16 cellular contexts compared by ENCODE assay signal in genomic region chr5:77846422-77847128, GRCh38.
A peak's percentile ranks its signal among the peaks of the same experiment; 100 is the strongest.
DNase-seq lines count a peak whose midpoint lies in the region; ATAC-seq, FAIRE-seq and TF ChIP-seq lines count a peak whose summit lies in the region.
"Had no signal": no experiment of that assay in that cellular context is flagged by ENCODE, and none has a peak within 500 bp of the region (broad histone marks: within the 10 kb centered on the region; RNA-seq: fewer than 3 reads in every experiment).

No MANE protein-coding gene starts in this region.

- H3K56ac ChIP-seq in H1 (replicated peaks; ENCODE audit: insufficient read length, low read depth, low read length): no peak overlapping the region

- intact Hi-C loops in HepG2 (cut with micrococcal nuclease; ENCODE audit: unreplicated experiment): no loop called here
- intact Hi-C loops in right lobe of liver (cut with DNase I): no loop called here

- H4K5ac ChIP-seq in H1 (ENCODE audit: insufficient read length, low read depth, low read length): no peak overlapping the region

- no peak overlapping the region for H3K27ac Mint-ChIP-seq in nephron progenitor cell
- no peak overlapping the region for H3K27ac Mint-ChIP-seq in type B pancreatic cell

- no peaks in the 10 kb centered on the region for H4K20me1 ChIP-seq in HepG2 (ENCODE audit: insufficient read depth, low read length)
- peaks cover 26 to 37% of the 10 kb centered on the region in 2 experiments for H4K20me1 ChIP-seq in H1 (replicated peaks in 1 of 2; ENCODE audit: control insufficient read depth in 1 of 2, insufficient read depth in 2 of 2, low read length in 2 of 2)

- no peak overlapping the region for H3K23ac ChIP-seq in H1 (ENCODE audit: insufficient read length)

- peaks cover 2% of the 10 kb centered on the region; the same call in 1 of the 2 replicates for H3K23me2 ChIP-seq in H1 (ENCODE audit: low read depth, low read length)

- H2AK5ac ChIP-seq in H1 (ENCODE audit: low read depth, low read length): no peak overlapping the region

- WGBS in HepG2 (ENCODE audit: low lambda C conversion rate): 52% methylated on average over 22 of the region's 29 CpGs
- 75% methylated on average over 10 of the region's 29 CpGs for WGBS in right lobe of liver (ENCODE audit: insufficient coverage, low coverage, low lambda C conversion rate, missing lambda C conversion rate)
- WGBS in H1 (ENCODE audit: extremely low coverage in 1 of 2, insufficient coverage in 1 of 2, insufficient read length in 1 of 2, insufficient replicate concordance in 2 of 2, low coverage in 1 of 2, low lambda C conversion rate in 2 of 2, missing lambda C conversion rate in 1 of 2), 2 experiments: 7% methylated on average over 29 of the region's 29 CpGs; no CpG with 5 or more reads in 1 of the 2 experiments

- no peak overlapping the region for H4K8ac ChIP-seq in H1 (ENCODE audit: extremely low read depth, insufficient read depth, low read length)

- ATAC-seq in HepG2: 0 out of 3 replicates have a peak, but pooled peaks have one; percentile 27
- ATAC-seq in right lobe of liver: no peak
- ATAC-seq: Right ventricle myocardium inferior had no signal

- H3K27me3 Mint-ChIP-seq in nephron progenitor cell (ENCODE audit: low read depth, poor library complexity): peaks cover 95% of the 10 kb centered on the region
- peaks cover 99% of the 10 kb centered on the region for H3K27me3 Mint-ChIP-seq in type B pancreatic cell

- no peak overlapping the region for H2BK15ac ChIP-seq in H1 (ENCODE audit: low read length)

- no peaks in the 10 kb centered on the region for H3K79me2 ChIP-seq in HepG2 (ENCODE audit: insufficient read depth, low read length)
- no peaks in the 10 kb centered on the region for H3K79me2 ChIP-seq in H1 (ENCODE audit: control insufficient read depth in 1 of 2, insufficient read depth in 2 of 2, low read length in 2 of 2)

- TF ChIP-seq EP300 in HepG2 (IDR thresholded peaks at IDR 0.05; ENCODE audit: low read depth in 2 of 2, low read length in 2 of 2): no peak
- TF ChIP-seq EP300 in HepG2 (CRISPR knock-in tag; IDR thresholded peaks at IDR 0.05; ENCODE audit: borderline replicate concordance): no peak
- no peak for TF ChIP-seq EP300 in H1 (IDR thresholded peaks at IDR 0.05; ENCODE audit: borderline replicate concordance in 1 of 2, low read depth in 2 of 2, low read length in 2 of 2)

- no peak overlapping the region for H3K18ac ChIP-seq in H1 (ENCODE audit: extremely low read depth, low read length)

- no peak overlapping the region for H2BK20ac ChIP-seq in H1 (ENCODE audit: low read length)

- H3K4me3 ChIP-seq in HepG2 (replicated peaks in 1 of 3; ENCODE audit: insufficient read depth in 1 of 3, low read depth in 2 of 3, low read length in 3 of 3) (no peak overlapping the region), right lobe of liver (no peak overlapping the region), H1 (ENCODE audit: extremely low read depth in 1 of 4, insufficient read depth in 2 of 4, low read depth in 3 of 4, low read length in 4 of 4) (peak overlapping the region in 1 of 4 experiments; percentile 24; a peak in 2 of 8 replicates), WERI-Rb-1 (ENCODE audit: low read depth, low read length) (no peak overlapping the region)

- H3K79me1 ChIP-seq in H1 (ENCODE audit: low read depth, low read length): no peaks in the 10 kb centered on the region

- H3K36me3 ChIP-seq in HepG2 (replicated peaks in 1 of 2; ENCODE audit: control insufficient read depth in 1 of 2, insufficient read depth in 2 of 2, low read length in 2 of 2) (no peaks in the 10 kb centered on the region), right lobe of liver (no peaks in the 10 kb centered on the region), H1 (ENCODE audit: control insufficient read depth in 2 of 4, insufficient read depth in 4 of 4, low read length in 3 of 4) (peaks cover 0 to 6% (median 0%) of the 10 kb centered on the region in 4 experiments; a peak in 1 of 8 replicates), WERI-Rb-1 (no peaks in the 10 kb centered on the region)

- H2BK12ac ChIP-seq in H1 (ENCODE audit: low read depth, low read length): no peak overlapping the region

- H3K9me3 Mint-ChIP-seq in nephron progenitor cell (no peaks in the 10 kb centered on the region), type B pancreatic cell (no peaks in the 10 kb centered on the region)

- H3K9ac ChIP-seq in HepG2 (ENCODE audit: insufficient read depth, low read depth, low read length): no peak overlapping the region
- H3K9ac ChIP-seq in H1 (replicated peaks in 1 of 4; ENCODE audit: extremely low read depth in 1 of 4, low read depth in 3 of 4, low read length in 3 of 4): no peak overlapping the region

- no peak for FAIRE-seq in HepG2 (lab: Jason Lieb, UNC)
- FAIRE-seq in H1 (lab: Jason Lieb, UNC): no peak
- no peak for FAIRE-seq in urothelium cell line (lab: Jason Lieb, UNC)
- FAIRE-seq: A204.1 had no signal

- H3K27ac ChIP-seq in HepG2 (ENCODE audit: extremely low read length, insufficient read depth, low read length): no peak overlapping the region
- H3K27ac ChIP-seq in right lobe of liver: no peak overlapping the region
- H3K27ac ChIP-seq in H1 (ENCODE audit: low read depth, low read length): no peak overlapping the region
- no peak overlapping the region for H3K27ac ChIP-seq in WERI-Rb-1
- H3K27ac ChIP-seq: C4-2B had no signal

- no peak overlapping the region for H2BK120ac ChIP-seq in H1 (replicated peaks; ENCODE audit: low read depth, low read length)

- DNase-seq in HepG2 (ENCODE audit: low spot score): no peak
- no peak for DNase-seq in right lobe of liver
- no peak for DNase-seq in H1 (ENCODE audit: low read depth in 1 of 2, low spot score in 2 of 2)
- DNase-seq in nephron progenitor cell: peak; percentile 48
- no peak for DNase-seq in type B pancreatic cell (ENCODE audit: extremely low spot score, unreplicated experiment)
- no peak for DNase-seq in SK-N-DZ (ENCODE audit: low spot score)
- DNase-seq in urothelium cell line (ENCODE audit: low spot score): no peak
- no peak for DNase-seq in WERI-Rb-1
- DNase-seq: NCI-H1105, NCI-H1694, NCI-H2107, NCI-H345, NCI-H82 had no signal

- H3K36me3 Mint-ChIP-seq in nephron progenitor cell (ENCODE audit: low read depth): no peaks in the 10 kb centered on the region
- H3K36me3 Mint-ChIP-seq in type B pancreatic cell: peaks cover 4% of the 10 kb centered on the region

- TF ChIP-seq POLR2A in HepG2 (IDR thresholded peaks at IDR 0.05; ENCODE audit: insufficient read depth in 1 of 2, low read depth in 2 of 2, low read length in 2 of 2) (no peak), right lobe of liver (IDR thresholded peaks at IDR 0.05) (no peak), H1 (IDR thresholded peaks at IDR 0.05; ENCODE audit: control extremely low read depth in 1 of 2, low read depth in 2 of 2, low read length in 2 of 2) (no peak)

- no peak overlapping the region for H2BK5ac ChIP-seq in H1 (ENCODE audit: low read depth, low read length)

- no TSS peak for BruUV-seq in HepG2 (replicated peaks; lab: Mats Ljungman, UMichigan)

- H2AFZ ChIP-seq in HepG2 (ENCODE audit: low read length) (no peak overlapping the region), H1 (ENCODE audit: low read length) (no peak overlapping the region)

- H3K9me3 ChIP-seq in HepG2 (ENCODE audit: low read length) (no peaks in the 10 kb centered on the region), right lobe of liver (no peaks in the 10 kb centered on the region), H1 (ENCODE audit: insufficient read depth in 2 of 2, low read depth in 1 of 2, low read length in 1 of 2) (no peaks in the 10 kb centered on the region), WERI-Rb-1 (ENCODE audit: severe bottlenecking) (peaks cover 9% of the 10 kb centered on the region)

- H3K27me3 ChIP-seq in HepG2 (ENCODE audit: control insufficient read depth in 1 of 2, insufficient read depth in 2 of 2, low read length in 2 of 2) (peaks cover 1 to 8% of the 10 kb centered on the region in 2 experiments; a peak in 3 of 5 replicates), right lobe of liver (no peaks in the 10 kb centered on the region), H1 (replicated peaks in 1 of 4; ENCODE audit: control insufficient read depth in 3 of 4, extremely low read depth in 1 of 4, insufficient read depth in 3 of 4, low read length in 3 of 4) (peaks cover 79 to 100% (median 96%) of the 10 kb centered on the region in 4 experiments), WERI-Rb-1 (ENCODE audit: insufficient read depth, low read depth, severe bottlenecking) (no peaks in the 10 kb centered on the region)

- no peak overlapping the region for H3K4ac ChIP-seq in H1 (replicated peaks; ENCODE audit: insufficient read length, low read depth, low read length)

- H3K4me2 ChIP-seq in HepG2 (ENCODE audit: low read depth, low read length) (no peak overlapping the region), H1 (ENCODE audit: insufficient read depth in 1 of 2, low read depth in 2 of 2, low read length in 2 of 2) (peak overlapping the region; percentile 14 to 28; a peak in 3 of 4 replicates)

- H3K4me1 Mint-ChIP-seq in nephron progenitor cell (peaks cover 64% of the 10 kb centered on the region), type B pancreatic cell (ENCODE audit: unreplicated experiment) (peaks cover 15% of the 10 kb centered on the region)

- POLR2A ChIA-PET in HepG2 (lab: Yijun Ruan, JAX) (no interaction called here), H1 (lab: Charles Lee; ENCODE audit: partially characterized antibody) (interaction anchor here (0.9 kb wide), 1 partner anchor 200 kb away, joined by 3 read pairs; no protein-coding TSS in a partner anchor)

- H3K4me1 ChIP-seq in HepG2 (ENCODE audit: insufficient read depth, low read length) (no peaks in the 10 kb centered on the region), right lobe of liver (no peaks in the 10 kb centered on the region), H1 (replicated peaks in 1 of 4; ENCODE audit: control insufficient read depth in 3 of 4, insufficient read depth in 4 of 4, low read length in 3 of 4) (peaks cover 12 to 37% (median 21%) of the 10 kb centered on the region in 4 experiments)

- no peak overlapping the region for H4K91ac ChIP-seq in H1 (replicated peaks; ENCODE audit: insufficient read length, low read length)

- no peak overlapping the region for H3K14ac ChIP-seq in H1 (ENCODE audit: insufficient read length)

- no peak for TF ChIP-seq RAD21 in HepG2 (CRISPR knock-in tag; IDR thresholded peaks at IDR 0.05)
- TF ChIP-seq RAD21 in H1 (IDR thresholded peaks at IDR 0.05 in 1 of 2, conservative IDR thresholded peaks at IDR 0.05 in 1 of 2; ENCODE audit: low read depth in 2 of 2, low read length in 2 of 2): no peak

- CTCF ChIA-PET in HepG2 (lab: Yijun Ruan, JAX; ENCODE audit: low intra/inter-chr PET ratio, low total read pairs): no interaction called here
- CTCF ChIA-PET in H1 (lab: Charles Lee; ENCODE audit: partially characterized antibody): interaction anchor here (0.7 to 1.4 kb wide), 5 partner anchors 103 to 213 kb away, joined by 3 to 4 read pairs (median 3); no protein-coding TSS in a partner anchor

- no peak for TF ChIP-seq CTCF in HepG2 (CRISPR knock-in tag; IDR thresholded peaks at IDR 0.05)
- TF ChIP-seq CTCF in right lobe of liver (IDR thresholded peaks at IDR 0.05): no peak
- no peak for TF ChIP-seq CTCF in H1 (IDR thresholded peaks at IDR 0.05; ENCODE audit: control extremely low read depth in 1 of 3, insufficient read depth in 1 of 3, low read depth in 1 of 3, low read length in 3 of 3)
- no peak for TF ChIP-seq CTCF in nephron progenitor cell (IDR thresholded peaks at IDR 0.05)
- TF ChIP-seq CTCF in type B pancreatic cell (conservative IDR thresholded peaks at IDR 0.05): no peak
- no peak for TF ChIP-seq CTCF in WERI-Rb-1 (IDR thresholded peaks at IDR 0.05; ENCODE audit: low read depth, low read length)

- in situ Hi-C loops in HepG2 (cut with HindIII; ENCODE audit: extremely low pct_ligation_motif_present, low pct_unique_long_range_greater_than_20kb): no loop called here

- H3K4me3 Mint-ChIP-seq in nephron progenitor cell: peak overlapping the region; percentile 2
- peak overlapping the region; percentile 4 for H3K4me3 Mint-ChIP-seq in type B pancreatic cell

Comparison
In these comparisons a context has a peak if more than half of its experiments do, and no peak if none do; other contexts are left out.
1. Of the 41 proteins assayed by ChIP-seq in both HepG2 and H1: peak only in HepG2: none; only in H1: EZH2, RNF2 and SUZ12; in both: none; in neither: 38.